ENCODE assay signal across 1 cellular context in genomic region chr2:218271865-218272530, GRCh38.
TF ChIP-seq lines count a peak whose summit lies in the region.

No MANE protein-coding gene starts in this region.

TF ChIP-seq in A549, 52 proteins besides CTCF, POLR2A, EP300 and RAD21:
- TF ChIP-seq HMGXB4 (CRISPR knock-in tag; IDR thresholded peaks at IDR 0.05; ENCODE audit: borderline replicate concordance) (no peak), EHF (CRISPR knock-in tag; IDR thresholded peaks at IDR 0.05) (no peak), MYC (IDR thresholded peaks at IDR 0.05; ENCODE audit: borderline replicate concordance, low read length) (no peak), NR3C1 (IDR thresholded peaks at IDR 0.05) (no peak), ZFP36 (IDR thresholded peaks at IDR 0.05; ENCODE audit: borderline replicate concordance, partially characterized antibody) (no peak), ZSCAN20 (CRISPR knock-in tag; IDR thresholded peaks at IDR 0.05) (no peak), HOXB5 (CRISPR knock-in tag; IDR thresholded peaks at IDR 0.05) (no peak), PHF8 (IDR thresholded peaks at IDR 0.05; ENCODE audit: borderline replicate concordance, low read depth) (no peak), JUNB (IDR thresholded peaks at IDR 0.05) (no peak), FOXS1 (CRISPR knock-in tag; IDR thresholded peaks at IDR 0.05) (no peak), NFE2L2 (conservative IDR thresholded peaks at IDR 0.05; ENCODE audit: low read length) (no peak), ESRRA (IDR thresholded peaks at IDR 0.05; ENCODE audit: borderline replicate concordance, low read length) (no peak), MAFK (IDR thresholded peaks at IDR 0.05; ENCODE audit: partially characterized antibody) (no peak), SREBF2 (IDR thresholded peaks at IDR 0.05) (no peak), RNF2 (IDR thresholded peaks at IDR 0.05; ENCODE audit: borderline replicate concordance, low read depth) (no peak), HDAC2 (IDR thresholded peaks at IDR 0.05) (no peak), BHLHE40 (IDR thresholded peaks at IDR 0.05; ENCODE audit: low read depth, low read length) (no peak), ZNF302 (CRISPR knock-in tag; IDR thresholded peaks at IDR 0.05) (no peak), TFCP2L1 (CRISPR knock-in tag; IDR thresholded peaks at IDR 0.05) (no peak)
